Comparison of ENCODE assay signal across 9 cellular contexts in genomic region chr3:169813757-169814517, GRCh38. TPM values are rescaled to one million over a fixed set of nuclear protein-coding genes. Genes with fewer than 3 reads are reported as not detected.
DNase-seq lines count a peak whose midpoint lies in the region; ATAC-seq and TF ChIP-seq lines count a peak whose summit lies in the region.
"Had no signal": no experiment of that assay in that cellular context is flagged by ENCODE, and none has a peak within 500 bp of the region (broad histone marks: within the 10 kb centered on the region; RNA-seq: fewer than 3 reads in every experiment).

No MANE protein-coding gene starts in this region.

- H3K9me3 ChIP-seq in endocrine pancreas (ENCODE audit: control insufficient read depth, low read length) (peaks cover 5% of the 10 kb centered on the region), vagina (no peaks in the 10 kb centered on the region)

- TF ChIP-seq CTCF in osteocyte (IDR thresholded peaks at IDR 0.05) (peak; percentile 7), vagina (IDR thresholded peaks at IDR 0.05) (no peak)

- TF ChIP-seq POLR2A in vagina (IDR thresholded peaks at IDR 0.05) = no peak

- no peaks in the 10 kb centered on the region for H3K36me3 Mint-ChIP-seq in osteocyte (ENCODE audit: unreplicated experiment)

- H3K4me1 Mint-ChIP-seq in osteocyte (ENCODE audit: unreplicated experiment) = peaks cover 25% of the 10 kb centered on the region

- no peak overlapping the region for H3K4me3 Mint-ChIP-seq in osteocyte (ENCODE audit: unreplicated experiment)

- no peak overlapping the region for H3K9ac ChIP-seq in endocrine pancreas (ENCODE audit: control insufficient read depth, insufficient read depth, low read length)

- H3K9me3 Mint-ChIP-seq in osteocyte (ENCODE audit: unreplicated experiment) = peaks cover 16% of the 10 kb centered on the region

- H3K27me3 ChIP-seq in endocrine pancreas (ENCODE audit: control insufficient read depth, insufficient read depth, low read length) = no peaks in the 10 kb centered on the region
- no peaks in the 10 kb centered on the region for H3K27me3 ChIP-seq in vagina

- H3K27me3 Mint-ChIP-seq in osteocyte (ENCODE audit: unreplicated experiment) = no peaks in the 10 kb centered on the region

- H3K4me3 ChIP-seq in endocrine pancreas (ENCODE audit: control insufficient read depth, insufficient read depth, low read length) (peak overlapping the region; percentile 52), vagina (peak overlapping the region; percentile 57 to 79)

- H3K27ac ChIP-seq in vagina = no peak overlapping the region

- DNase-seq in NCI-H2081 (lab: John Stamatoyannopoulos, UW) = peak; percentile 82 to 90
- peak; percentile 64 for DNase-seq in activated CD4-positive, alpha-beta T cell treated with anti-CD3 and anti-CD28 coated beads, Interleukin-2, amount 50 U/mL, for 1 hour
- DNase-seq in osteocyte (ENCODE audit: extremely low spot score, unreplicated experiment) = no peak
- DNase-seq in vagina (ENCODE audit: extremely low spot score in 2 of 2) = no peak
- DNase-seq in NCI-H187 (lab: John Stamatoyannopoulos, UW) = no peak

- ATAC-seq in GM18508 (IDR thresholded peaks at IDR 0.05; ENCODE audit: insufficient read depth, unreplicated experiment) = peak; percentile 94
- peak; percentile 86 for ATAC-seq in HG02852 (IDR thresholded peaks at IDR 0.05; ENCODE audit: unreplicated experiment)

- intact Hi-C loops in vagina (cut with DNase I) = no loop called here

- H3K4me1 ChIP-seq in endocrine pancreas (ENCODE audit: control insufficient read depth, insufficient read depth, low read length) (peaks cover 5% of the 10 kb centered on the region), vagina (peaks cover 10% of the 10 kb centered on the region)

- H3K36me3 ChIP-seq in endocrine pancreas (ENCODE audit: control insufficient read depth, insufficient read depth, low read length) (no peaks in the 10 kb centered on the region), vagina (no peaks in the 10 kb centered on the region)

- H3K27ac Mint-ChIP-seq in osteocyte (ENCODE audit: unreplicated experiment) = no peak overlapping the region

RNA-seq across cellular contexts. Expression of gene LRRC34, which starts 1.2 kb away (rescaled TPM):
- 1.5 and 2.0 TPM in 2 replicates for total RNA-seq in osteocyte
- total RNA-seq in vagina = 0.49 TPM

RNA-seq across cellular contexts. Expression of gene LRRIQ4, which starts 1.3 kb away (rescaled TPM):
- total RNA-seq in osteocyte = not detected in 2 replicates
- total RNA-seq in vagina = not detected
- total RNA-seq: myocyte had no signal

RNA-seq across cellular contexts. Expression of gene MYNN, which starts 40.7 kb away (rescaled TPM):
- total RNA-seq in osteocyte (16.7 and 17.2 TPM in 2 replicates), vagina (16.7 TPM)

RNA-seq across cellular contexts. Expression of gene ACTRT3, which starts 44.6 kb away (rescaled TPM):
- total RNA-seq in osteocyte = 2.5 and 2.7 TPM in 2 replicates
- total RNA-seq in vagina = 1.7 TPM

RNA-seq across cellular contexts. Expression of gene TERC, which starts 49.1 kb away (rescaled TPM):
- total RNA-seq in osteocyte (1.5 TPM in 1 of 2 replicates, not detected in the other), vagina (204 TPM)

Comparison
In these comparisons a context has a peak if more than half of its experiments do, and no peak if none do; other contexts are left out.
1. DNase-seq: peak in NCI-H2081 (2 of 2) and activated CD4-positive, alpha-beta T cell treated with anti-CD3 and anti-CD28 coated beads, Interleukin-2, amount 50 U/mL, for 1 hour (single experiment); none in osteocyte (single experiment), vagina (0 of 2) and NCI-H187 (0 of 2).